In the genomic region with DNA sequence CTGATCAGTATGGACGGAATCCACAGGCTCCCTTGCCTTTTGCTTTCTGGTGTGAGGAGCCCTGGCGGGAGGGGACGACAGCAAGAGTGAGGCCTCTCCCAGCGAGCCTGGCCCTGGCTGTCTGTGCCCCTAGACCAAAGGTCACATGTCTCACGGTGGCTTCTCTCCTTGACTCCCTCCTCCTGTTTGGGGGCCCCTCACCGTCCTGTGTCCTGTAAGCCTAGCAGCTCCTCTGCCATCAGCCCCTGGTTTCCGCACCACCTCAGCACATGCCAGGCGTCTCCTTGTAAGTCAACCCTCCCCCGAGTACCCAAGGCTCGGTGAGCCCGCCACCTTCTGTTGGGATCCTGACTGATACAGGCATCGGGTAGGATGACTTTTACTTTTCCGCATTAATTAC, we compare ENCODE assay signal across 23 cellular contexts.
"Had no signal": no experiment of that assay in that cellular context is flagged by ENCODE, and none has a peak within 500 bp of the region (broad histone marks: within the 10 kb centered on the region; RNA-seq: fewer than 3 reads in every experiment).

No MANE protein-coding gene starts in this region.

- ATAC-seq: esophagus mucosa; gastrocnemius medialis; heart right ventricle; lower lobe of right lung; natural killer cell; stimulated activated naive B cell treated with anti-CD40 and anti-IgM and Interleukin-4, amounts not matched to agents 10 μg/mL and 1 μg/mL and 100 μg/mL, for 72 hours; stimulated activated naive CD8-positive, alpha-beta T cell treated with anti-CD3 and anti-CD28 coated beads, Interleukin-15, amount 100 ng/mL, for 72 hours had no signal

- H3K27ac ChIP-seq: dorsolateral prefrontal cortex, gastrocnemius medialis, heart right ventricle, left ventricle myocardium inferior, lower lobe of right lung, neutrophil, sigmoid colon, skin epidermis, thoracic aorta, transverse colon had no signal

- DNase-seq: cortex of kidney; dorsolateral prefrontal cortex; effector CD8-positive, alpha-beta T cell; gastrocnemius medialis; heart right ventricle; immature natural killer cell; left ventricle myocardium inferior; lower lobe of right lung; natural killer cell; sigmoid colon; stimulated activated CD4-positive, alpha-beta T cell treated with anti-CD3 and anti-CD28 coated beads, Interleukin-2, amount 100 ng/mL, for 24 hours; stimulated activated CD4-positive, alpha-beta T cell treated with anti-CD3 and anti-CD28 coated beads, Interleukin-4, amount 100 ng/mL, for 4 hours; stimulated activated naive B cell treated with anti-CD40 and anti-IgM and Interleukin-4, amounts not matched to agents 10 μg/mL and 1 μg/mL and 100 μg/mL, for 72 hours; stimulated activated naive CD8-positive, alpha-beta T cell treated with anti-CD3 and anti-CD28 coated beads, Interleukin-15, amount 100 ng/mL, for 72 hours; transverse colon had no signal

- H3K9me3 Mint-ChIP-seq: immature natural killer cell; memory B cell; mesothelial cell of epicardium; natural killer cell; stimulated activated naive B cell treated with anti-CD40 and anti-IgM and Interleukin-4, amounts not matched to agents 10 μg/mL and 1 μg/mL and 100 μg/mL, for 72 hours; stimulated activated naive CD8-positive, alpha-beta T cell treated with anti-CD3 and anti-CD28 coated beads, Interleukin-15, amount 100 ng/mL, for 72 hours had no signal

- H3K36me3 Mint-ChIP-seq: immature natural killer cell; memory B cell; mesothelial cell of epicardium; natural killer cell; stimulated activated naive B cell treated with anti-CD40 and anti-IgM and Interleukin-4, amounts not matched to agents 10 μg/mL and 1 μg/mL and 100 μg/mL, for 72 hours had no signal

- H3K27me3 ChIP-seq: dorsolateral prefrontal cortex, gastrocnemius medialis, neutrophil, sigmoid colon, transverse colon had no signal

- H3K27me3 Mint-ChIP-seq: stimulated activated naive B cell treated with anti-CD40 and anti-IgM and Interleukin-4, amounts not matched to agents 10 μg/mL and 1 μg/mL and 100 μg/mL, for 72 hours; stimulated activated naive CD8-positive, alpha-beta T cell treated with anti-CD3 and anti-CD28 coated beads, Interleukin-15, amount 100 ng/mL, for 72 hours had no signal

- H3K36me3 ChIP-seq: gastrocnemius medialis, heart right ventricle, left ventricle myocardium inferior, lower lobe of right lung, neutrophil, sigmoid colon, thoracic aorta, transverse colon had no signal

- H3K4me3 Mint-ChIP-seq: immature natural killer cell; memory B cell; mesothelial cell of epicardium; natural killer cell; stimulated activated naive B cell treated with anti-CD40 and anti-IgM and Interleukin-4, amounts not matched to agents 10 μg/mL and 1 μg/mL and 100 μg/mL, for 72 hours; stimulated activated naive CD8-positive, alpha-beta T cell treated with anti-CD3 and anti-CD28 coated beads, Interleukin-15, amount 100 ng/mL, for 72 hours had no signal

- FAIRE-seq: endometrium, keratinocyte had no signal

- H3K4me1 ChIP-seq: gastrocnemius medialis, heart right ventricle, left ventricle myocardium inferior, lower lobe of right lung, sigmoid colon, transverse colon had no signal

- H3K4me3 ChIP-seq: dorsolateral prefrontal cortex, gastrocnemius medialis, heart right ventricle, left ventricle myocardium inferior, lower lobe of right lung, sigmoid colon, skin epidermis, thoracic aorta, transverse colon had no signal

- H3K9me3 ChIP-seq: gastrocnemius medialis, heart right ventricle, left ventricle myocardium inferior, lower lobe of right lung, neutrophil, sigmoid colon, thoracic aorta, transverse colon had no signal

- H3K27ac Mint-ChIP-seq: immature natural killer cell; memory B cell; mesothelial cell of epicardium; natural killer cell; stimulated activated naive B cell treated with anti-CD40 and anti-IgM and Interleukin-4, amounts not matched to agents 10 μg/mL and 1 μg/mL and 100 μg/mL, for 72 hours had no signal

- H3K4me1 Mint-ChIP-seq: immature natural killer cell; memory B cell; mesothelial cell of epicardium; natural killer cell; stimulated activated naive B cell treated with anti-CD40 and anti-IgM and Interleukin-4, amounts not matched to agents 10 μg/mL and 1 μg/mL and 100 μg/mL, for 72 hours; stimulated activated naive CD8-positive, alpha-beta T cell treated with anti-CD3 and anti-CD28 coated beads, Interleukin-15, amount 100 ng/mL, for 72 hours had no signal
